In genomic region chr14:51022769-51023168, GRCh38 we compare ENCODE assay signal across 16 cellular contexts.
"Had no signal": no experiment of that assay in that cellular context is flagged by ENCODE, and none has a peak within 500 bp of the region (broad histone marks: within the 10 kb centered on the region; RNA-seq: fewer than 3 reads in every experiment).

No MANE protein-coding gene starts in this region.

- H3K36me3 Mint-ChIP-seq: activated naive CD4-positive, alpha-beta T cell treated with anti-CD3 and anti-CD28 coated beads, Interleukin-2, amount 10 ng/mL, durations not matched to agents 7 days and 5 days; mesothelial cell of epicardium had no signal

- H3K9me3 Mint-ChIP-seq: activated naive CD4-positive, alpha-beta T cell treated with anti-CD3 and anti-CD28 coated beads, Interleukin-2, amount 10 ng/mL, durations not matched to agents 7 days and 5 days; activated T-helper 17 cell treated with anti-CD3 and anti-CD28 coated beads, Interleukin-2, amount 50 U/mL, for 72 hours; mesothelial cell of epicardium; stimulated activated naive CD8-positive, alpha-beta T cell treated with anti-CD3 and anti-CD28 coated beads, Interleukin-15, amount 100 ng/mL, for 72 hours had no signal

- H3K4me1 Mint-ChIP-seq: activated naive CD4-positive, alpha-beta T cell treated with anti-CD3 and anti-CD28 coated beads, Interleukin-2, amount 10 ng/mL, durations not matched to agents 7 days and 5 days; activated T-helper 17 cell treated with anti-CD3 and anti-CD28 coated beads, Interleukin-2, amount 50 U/mL, for 72 hours; stimulated activated naive CD8-positive, alpha-beta T cell treated with anti-CD3 and anti-CD28 coated beads, Interleukin-15, amount 100 ng/mL, for 72 hours had no signal

- H3K27me3 Mint-ChIP-seq: stimulated activated naive CD8-positive, alpha-beta T cell treated with anti-CD3 and anti-CD28 coated beads, Interleukin-15, amount 100 ng/mL, for 72 hours had no signal

- ATAC-seq: activated T-helper 17 cell treated with anti-CD3 and anti-CD28 coated beads, Interleukin-2, amount 50 U/mL, for 72 hours; esophagus mucosa; heart left ventricle; stimulated activated naive CD8-positive, alpha-beta T cell treated with anti-CD3 and anti-CD28 coated beads, Interleukin-15, amount 100 ng/mL, for 72 hours had no signal

- H3K27ac Mint-ChIP-seq: activated naive CD4-positive, alpha-beta T cell treated with anti-CD3 and anti-CD28 coated beads, Interleukin-2, amount 10 ng/mL, durations not matched to agents 7 days and 5 days; activated T-helper 17 cell treated with anti-CD3 and anti-CD28 coated beads, Interleukin-2, amount 50 U/mL, for 72 hours; stimulated activated naive CD8-positive, alpha-beta T cell treated with anti-CD3 and anti-CD28 coated beads, Interleukin-15, amount 100 ng/mL, for 72 hours had no signal

- DNase-seq: activated CD4-positive, alpha-beta T cell treated with anti-CD3 and anti-CD28 coated beads, Interleukin-2, amount 50 U/mL, for 1 hour; activated CD4-positive, CD25-positive, alpha-beta regulatory T cell; activated naive CD4-positive, alpha-beta T cell treated with anti-CD3 and anti-CD28 coated beads, Interleukin-2, amount 10 ng/mL, durations not matched to agents 7 days and 5 days; activated T-cell treated with anti-CD3 and anti-CD28 coated beads for 4 hours; brain microvascular endothelial cell; cerebellar nuclear complex; heart left ventricle; SHP77 treated with DMSO at 0.1 percent for 48 hours; stimulated activated CD4-positive, alpha-beta T cell treated with anti-CD3 and anti-CD28 coated beads, Interleukin-4, amount 100 ng/mL, for 24 hours; stimulated activated naive CD8-positive, alpha-beta T cell treated with anti-CD3 and anti-CD28 coated beads, Interleukin-15, amount 100 ng/mL, for 72 hours; T-helper 2 cell; tibial artery had no signal

- H3K4me3 ChIP-seq: heart left ventricle, prostate gland, tibial artery had no signal

- H3K4me3 Mint-ChIP-seq: activated naive CD4-positive, alpha-beta T cell treated with anti-CD3 and anti-CD28 coated beads, Interleukin-2, amount 10 ng/mL, durations not matched to agents 7 days and 5 days; activated T-helper 17 cell treated with anti-CD3 and anti-CD28 coated beads, Interleukin-2, amount 50 U/mL, for 72 hours; mesothelial cell of epicardium; stimulated activated naive CD8-positive, alpha-beta T cell treated with anti-CD3 and anti-CD28 coated beads, Interleukin-15, amount 100 ng/mL, for 72 hours had no signal
